12 cellular contexts compared by ENCODE assay signal in the genomic region with DNA sequence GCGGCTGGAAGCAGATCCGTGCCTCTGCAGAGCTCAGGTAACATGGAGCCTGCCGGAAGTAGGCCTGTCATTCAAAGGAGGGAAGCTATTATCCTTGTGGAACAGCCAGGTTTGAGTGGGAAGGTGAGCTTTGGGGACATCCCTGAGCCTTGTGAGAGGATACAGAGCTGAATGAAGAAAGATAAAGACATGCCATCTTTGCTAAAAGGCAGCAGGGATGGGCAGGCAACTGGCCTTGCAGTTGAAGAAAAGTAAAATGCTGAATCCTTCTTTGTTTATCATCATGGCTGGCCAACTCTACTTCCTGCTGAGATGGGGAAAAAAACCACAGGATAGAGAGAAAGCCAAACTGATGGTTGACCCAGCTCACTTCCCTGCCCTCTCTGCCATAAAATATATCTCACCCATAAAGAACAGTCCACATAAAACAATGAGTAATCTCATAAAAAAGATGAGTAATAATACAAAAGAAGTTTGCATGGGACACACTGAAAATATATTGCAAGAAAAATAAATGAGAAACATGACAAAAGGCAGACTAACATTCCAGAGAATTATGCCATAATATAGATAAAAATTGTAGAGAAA.
DNase-seq lines count a peak whose midpoint lies in the region; ATAC-seq and TF ChIP-seq lines count a peak whose summit lies in the region.
"Had no signal": no experiment of that assay in that cellular context is flagged by ENCODE, and none has a peak within 500 bp of the region (broad histone marks: within the 10 kb centered on the region; RNA-seq: fewer than 3 reads in every experiment).

No MANE protein-coding gene starts in this region.

- no peak overlapping the region for H3K4me3 Mint-ChIP-seq in CD14-positive monocyte

- peaks cover 0 to 6% (median 0%) of the 10 kb centered on the region in 7 donors for H3K9me3 Mint-ChIP-seq in CD14-positive monocyte

- peaks cover 17% of the 10 kb centered on the region for H3K4me1 Mint-ChIP-seq in CD14-positive monocyte

- DNase-seq in LNCaP clone FGC (ENCODE audit: low read depth), result peak; percentile 35
- peak; percentile 83 for DNase-seq in astrocyte of the spinal cord (ENCODE audit: low read depth, low spot score)
- no peak for DNase-seq in left lung
- DNase-seq in DMS79 (lab: John Stamatoyannopoulos, UW), result no peak
- no peak for DNase-seq in CD14-positive monocyte (ENCODE audit: low spot score)
- no peak for DNase-seq in activated CD4-positive, CD25-positive, alpha-beta regulatory T cell treated with anti-CD3 and anti-CD28 coated beads, Interleukin-2, amount 50 U/mL, for 72 hours
- DNase-seq: activated CD4-positive, alpha-beta T cell treated with anti-CD3 and anti-CD28 coated beads, Interleukin-2, amount 50 U/mL, for 1 hour; aorta; NCI-H1930; SHP77 treated with DMSO at 0.1 percent for 48 hours had no signal

- no peak for TF ChIP-seq POLR2A in GM18505 (IDR thresholded peaks at IDR 0.05; ENCODE audit: borderline replicate concordance, extremely low read depth, insufficient read depth, insufficient read length)

- H3K27me3 ChIP-seq in BLaER1 (no peaks in the 10 kb centered on the region), left lung (no peaks in the 10 kb centered on the region)

- H3K4me3 ChIP-seq in BLaER1, result no peak overlapping the region
- no peak overlapping the region for H3K4me3 ChIP-seq in LNCaP clone FGC (ENCODE audit: low read depth, low read length)
- H3K4me3 ChIP-seq in astrocyte of the spinal cord (ENCODE audit: low read depth, low read length), result no peak overlapping the region
- no peak overlapping the region for H3K4me3 ChIP-seq in left lung

- H4K20me1 ChIP-seq in BLaER1, result no peaks in the 10 kb centered on the region

- TF ChIP-seq CTCF in LNCaP clone FGC (IDR thresholded peaks at IDR 0.05; ENCODE audit: control insufficient read depth, extremely low read depth, insufficient read depth) (no peak), astrocyte of the spinal cord (IDR thresholded peaks at IDR 0.05; ENCODE audit: low read depth, low read length) (no peak), left lung (IDR thresholded peaks at IDR 0.05) (no peak), CD14-positive monocyte (IDR thresholded peaks at IDR 0.05) (no peak)

- H3K9me3 ChIP-seq in BLaER1 (no peaks in the 10 kb centered on the region), left lung (no peaks in the 10 kb centered on the region)

- no peaks in the 10 kb centered on the region for H3K36me3 Mint-ChIP-seq in CD14-positive monocyte

- H3K4me1 ChIP-seq in BLaER1, result peaks cover 16% of the 10 kb centered on the region
- no peaks in the 10 kb centered on the region for H3K4me1 ChIP-seq in left lung

- intact Hi-C loops in left lung (cut with DNase I), result no loop called here
- intact Hi-C loops in CD14-positive monocyte (cut with micrococcal nuclease), result no loop called here

- no peak overlapping the region for H3K9ac ChIP-seq in BLaER1

- ATAC-seq in left lung (peak; percentile 41), GM18505 (IDR thresholded peaks at IDR 0.05; ENCODE audit: unreplicated experiment) (no peak)

- H3K36me3 ChIP-seq in BLaER1 (no peaks in the 10 kb centered on the region), left lung (no peaks in the 10 kb centered on the region)

- peak overlapping the region; percentile 69 for H3K4me2 ChIP-seq in BLaER1

- peaks cover 0 to 3% (median 0%) of the 10 kb centered on the region in 3 donors for H3K27me3 Mint-ChIP-seq in CD14-positive monocyte (ENCODE audit: low read depth in 3 of 3)

- H3K27ac ChIP-seq in BLaER1 (peak overlapping the region; percentile 44; the same call in 1 of the 2 replicates), left lung (no peak overlapping the region)

- H3K27ac Mint-ChIP-seq in CD14-positive monocyte, result peak overlapping the region in 2 of 7 donors; percentile 26 to 30

- in situ Hi-C loops in astrocyte of the spinal cord (cut with HindIII; ENCODE audit: low sequenced_read_pairs), result no loop called here

Comparison
In these comparisons a context has a peak if more than half of its experiments do, and no peak if none do; other contexts are left out.
1. DNase-seq: peak in LNCaP clone FGC (single experiment) and astrocyte of the spinal cord (single experiment); none in left lung (0 of 2), DMS79 (single experiment), CD14-positive monocyte (single experiment) and activated CD4-positive, CD25-positive, alpha-beta regulatory T cell treated with anti-CD3 and anti-CD28 coated beads, Interleukin-2, amount 50 U/mL, for 72 hours (single experiment).